In the genomic region with DNA sequence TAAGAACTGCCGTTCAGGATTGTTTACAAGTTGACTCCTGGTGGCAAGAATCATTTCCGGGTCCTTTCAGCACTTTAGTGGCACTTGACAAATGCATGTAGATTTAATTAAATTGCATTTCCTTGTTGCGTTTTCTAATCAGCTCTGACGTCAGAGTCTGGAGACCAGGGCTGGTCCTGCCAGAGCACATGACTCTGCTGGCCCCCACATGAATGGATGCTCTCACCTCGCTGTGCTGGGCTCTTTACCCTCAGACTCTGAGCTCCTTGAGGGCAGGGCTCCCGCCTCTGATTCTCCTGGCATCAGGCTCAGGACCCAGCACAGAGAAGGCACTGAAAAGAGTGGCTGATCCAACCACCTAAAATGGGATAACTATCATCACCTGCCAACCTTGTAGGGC, we compare ENCODE assay signal across 2 cellular contexts.
TF ChIP-seq lines count a peak whose summit lies in the region.

No MANE protein-coding gene starts in this region.

TF ChIP-seq in IMR-90, 13 proteins besides CTCF, POLR2A, EP300 and RAD21:
- TF ChIP-seq, protein P1, sequence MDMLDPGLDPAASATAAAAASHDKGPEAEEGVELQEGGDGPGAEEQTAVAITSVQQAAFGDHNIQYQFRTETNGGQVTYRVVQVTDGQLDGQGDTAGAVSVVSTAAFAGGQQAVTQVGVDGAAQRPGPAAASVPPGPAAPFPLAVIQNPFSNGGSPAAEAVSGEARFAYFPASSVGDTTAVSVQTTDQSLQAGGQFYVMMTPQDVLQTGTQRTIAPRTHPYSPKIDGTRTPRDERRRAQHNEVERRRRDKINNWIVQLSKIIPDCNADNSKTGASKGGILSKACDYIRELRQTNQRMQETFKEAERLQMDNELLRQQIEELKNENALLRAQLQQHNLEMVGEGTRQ (IDR thresholded peaks at IDR 0.05; ENCODE audit: low read depth, low read length), result peak; percentile 63
- no peak for TF ChIP-seq CHD1 (IDR thresholded peaks at IDR 0.05; ENCODE audit: low read depth, low read length)
- TF ChIP-seq RFX5 (IDR thresholded peaks at IDR 0.05; ENCODE audit: low read depth, low read length), result no peak

TF ChIP-seq in endothelial cell of umbilical vein, 7 proteins besides CTCF, POLR2A, EP300 and RAD21:
- TF ChIP-seq JUN (IDR thresholded peaks at IDR 0.05; ENCODE audit: borderline replicate concordance, insufficient read depth, insufficient read length, low read depth) (no peak), GATA2 (IDR thresholded peaks at IDR 0.05; ENCODE audit: insufficient read depth, insufficient read length, low read depth, low read length) (no peak), POLR2AphosphoS5 (IDR thresholded peaks at IDR 0.05; ENCODE audit: insufficient read depth, low read depth, low read length) (no peak), EZH2 (IDR thresholded peaks at IDR 0.05; ENCODE audit: borderline replicate concordance, low read depth, low read length, severe bottlenecking) (no peak), MYC (IDR thresholded peaks at IDR 0.05; ENCODE audit: low read depth, low read length) (no peak), FOS (IDR thresholded peaks at IDR 0.05; ENCODE audit: borderline replicate concordance, insufficient read depth, low read length) (no peak)
- TF ChIP-seq, protein P2, sequence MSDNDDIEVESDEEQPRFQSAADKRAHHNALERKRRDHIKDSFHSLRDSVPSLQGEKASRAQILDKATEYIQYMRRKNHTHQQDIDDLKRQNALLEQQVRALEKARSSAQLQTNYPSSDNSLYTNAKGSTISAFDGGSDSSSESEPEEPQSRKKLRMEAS (IDR thresholded peaks at IDR 0.05; ENCODE audit: insufficient read depth, insufficient read length), result no peak
